Comparison of ENCODE assay signal across 1 cellular context in the genomic region with DNA sequence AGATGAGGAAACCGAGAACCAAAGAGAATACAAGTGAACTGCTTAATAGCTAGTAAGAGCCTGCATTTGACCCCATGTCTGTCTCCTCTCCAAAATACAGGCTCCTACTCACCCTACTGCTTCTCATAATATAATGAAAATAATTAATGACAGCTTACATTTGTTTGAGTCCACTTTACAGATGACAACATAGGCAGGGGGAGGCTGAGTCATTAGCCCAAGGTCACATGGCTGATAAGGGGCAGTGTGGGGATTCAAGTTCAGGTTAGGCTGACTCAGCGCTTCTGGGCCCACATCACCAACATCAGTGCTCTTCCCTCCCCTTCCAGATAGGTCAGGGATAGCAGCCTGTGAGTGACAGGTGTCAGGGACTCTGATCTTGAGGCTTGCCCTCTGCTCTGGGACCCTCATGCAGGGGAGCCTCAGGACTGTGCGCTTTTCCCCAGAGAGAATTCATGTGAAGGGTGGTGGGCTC.
TF ChIP-seq lines count a peak whose summit lies in the region.

No MANE protein-coding gene starts in this region.

TF ChIP-seq in K562, 482 proteins besides CTCF, POLR2A, EP300 and RAD21 (continued from another document):
- TF ChIP-seq MAFG (tag; conservative IDR thresholded peaks at IDR 0.05) (peak; percentile 93), PHF20 (IDR thresholded peaks at IDR 0.05; ENCODE audit: partially characterized antibody) (peak; percentile 16), ADNP (tag; IDR thresholded peaks at IDR 0.05) (peak; percentile 52), VEZF1 (CRISPR knock-in tag; IDR thresholded peaks at IDR 0.05) (peak; percentile 35; the same call in 1 of the 2 replicates), ATF3 (IDR thresholded peaks at IDR 0.05) (peak; percentile 84), ATF3 (CRISPR knock-in tag; conservative IDR thresholded peaks at IDR 0.05) (no peak), SMARCA5 (IDR thresholded peaks at IDR 0.05) (peak; percentile 28; the same call in 1 of the 2 replicates), FOSL1 (tag; conservative IDR thresholded peaks at IDR 0.05) (peak; percentile 88), SOX6 (IDR thresholded peaks at IDR 0.05) (peak; percentile 14; the same call in 1 of the 2 replicates), PML (IDR thresholded peaks at IDR 0.05; ENCODE audit: low read length) (no peak), RCOR1 (IDR thresholded peaks at IDR 0.05; ENCODE audit: borderline replicate concordance in 1 of 2, low read depth in 2 of 2, low read length in 2 of 2) (peak in 1 of 2 experiments; percentile 57; a peak in 1 of 4 replicates), ZNF75A (CRISPR knock-in tag; IDR thresholded peaks at IDR 0.05) (no peak), ZNF316 (IDR thresholded peaks at IDR 0.05) (peak; percentile 98), BHLHE40 (IDR thresholded peaks at IDR 0.05; ENCODE audit: low read length) (no peak), CBFA2T2 (conservative IDR thresholded peaks at IDR 0.05) (peak; percentile 15; the same call in 1 of the 2 replicates), HMBOX1 (IDR thresholded peaks at IDR 0.05) (no peak), MAFF (IDR thresholded peaks at IDR 0.05; ENCODE audit: low read length) (peak; percentile 94), ZNF384 (IDR thresholded peaks at IDR 0.05; ENCODE audit: low read depth, low read length) (no peak), JUND (IDR thresholded peaks at IDR 0.05; ENCODE audit: borderline replicate concordance, low read depth, low read length) (peak; percentile 84), JUND (tag; IDR thresholded peaks at IDR 0.05; ENCODE audit: borderline replicate concordance, low read depth, low read length) (peak; percentile 92; the same call in 2 of the 3 replicates), PKNOX1 (IDR thresholded peaks at IDR 0.05) (peak; percentile 91), ZFP36 (IDR thresholded peaks at IDR 0.05; ENCODE audit: low read depth, low read length, partially characterized antibody) (no peak), NFE2 (IDR thresholded peaks at IDR 0.05; ENCODE audit: low read depth) (peak; percentile 78), MCM2 (IDR thresholded peaks at IDR 0.05; ENCODE audit: low read depth) (no peak), MAFK (IDR thresholded peaks at IDR 0.05; ENCODE audit: low read length) (peak; percentile 95), CTBP1 (IDR thresholded peaks at IDR 0.05; ENCODE audit: borderline replicate concordance) (peak; percentile 39; the same call in 1 of the 2 replicates), TOE1 (IDR thresholded peaks at IDR 0.05; ENCODE audit: borderline replicate concordance) (0 out of 2 replicates have a peak, but pooled peaks have one; percentile 26), TOE1 (CRISPR knock-in tag; IDR thresholded peaks at IDR 0.05; ENCODE audit: borderline replicate concordance, low read depth) (no peak), ARID1B (IDR thresholded peaks at IDR 0.05) (peak; percentile 36; the same call in 1 of the 2 replicates), RAD51 (IDR thresholded peaks at IDR 0.05; ENCODE audit: borderline replicate concordance, low read depth) (peak; percentile 50), RBM25 (IDR thresholded peaks at IDR 0.05; ENCODE audit: low read depth, low read length, severe bottlenecking) (peak; percentile 94), ATF7 (IDR thresholded peaks at IDR 0.05) (peak; percentile 34; the same call in 1 of the 2 replicates), USF2 (CRISPR knock-in tag; IDR thresholded peaks at IDR 0.05) (peak; percentile 70), JUN (IDR thresholded peaks at IDR 0.05; ENCODE audit: borderline replicate concordance, low read depth, low read length) (peak; percentile 71), JUN (CRISPR knock-in tag; IDR thresholded peaks at IDR 0.05; ENCODE audit: borderline replicate concordance) (no peak), DPF2 (IDR thresholded peaks at IDR 0.05) (peak; percentile 49)
- TF ChIP-seq, protein P1, sequence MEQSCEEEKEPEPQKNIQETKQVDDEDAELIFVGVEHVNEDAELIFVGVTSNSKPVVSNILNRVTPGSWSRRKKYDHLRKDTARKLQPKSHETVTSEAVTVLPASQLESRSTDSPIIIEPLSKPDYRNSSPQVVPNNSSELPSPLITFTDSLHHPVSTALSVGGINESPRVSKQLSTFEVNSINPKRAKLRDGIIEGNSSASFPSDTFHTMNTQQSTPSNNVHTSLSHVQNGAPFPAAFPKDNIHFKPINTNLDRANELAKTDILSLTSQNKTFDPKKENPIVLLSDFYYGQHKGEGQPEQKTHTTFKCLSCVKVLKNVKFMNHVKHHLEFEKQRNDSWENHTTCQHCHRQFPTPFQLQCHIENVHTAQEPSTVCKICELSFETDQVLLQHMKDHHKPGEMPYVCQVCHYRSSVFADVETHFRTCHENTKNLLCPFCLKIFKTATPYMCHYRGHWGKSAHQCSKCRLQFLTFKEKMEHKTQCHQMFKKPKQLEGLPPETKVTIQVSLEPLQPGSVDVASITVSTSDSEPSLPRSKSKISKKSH (CRISPR knock-in tag; IDR thresholded peaks at IDR 0.05), result no peak
- TF ChIP-seq, protein P2, sequence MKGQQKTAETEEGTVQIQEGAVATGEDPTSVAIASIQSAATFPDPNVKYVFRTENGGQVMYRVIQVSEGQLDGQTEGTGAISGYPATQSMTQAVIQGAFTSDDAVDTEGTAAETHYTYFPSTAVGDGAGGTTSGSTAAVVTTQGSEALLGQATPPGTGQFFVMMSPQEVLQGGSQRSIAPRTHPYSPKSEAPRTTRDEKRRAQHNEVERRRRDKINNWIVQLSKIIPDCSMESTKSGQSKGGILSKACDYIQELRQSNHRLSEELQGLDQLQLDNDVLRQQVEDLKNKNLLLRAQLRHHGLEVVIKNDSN (CRISPR knock-in tag; IDR thresholded peaks at IDR 0.05), result peak; percentile 68
- TF ChIP-seq, protein P3, sequence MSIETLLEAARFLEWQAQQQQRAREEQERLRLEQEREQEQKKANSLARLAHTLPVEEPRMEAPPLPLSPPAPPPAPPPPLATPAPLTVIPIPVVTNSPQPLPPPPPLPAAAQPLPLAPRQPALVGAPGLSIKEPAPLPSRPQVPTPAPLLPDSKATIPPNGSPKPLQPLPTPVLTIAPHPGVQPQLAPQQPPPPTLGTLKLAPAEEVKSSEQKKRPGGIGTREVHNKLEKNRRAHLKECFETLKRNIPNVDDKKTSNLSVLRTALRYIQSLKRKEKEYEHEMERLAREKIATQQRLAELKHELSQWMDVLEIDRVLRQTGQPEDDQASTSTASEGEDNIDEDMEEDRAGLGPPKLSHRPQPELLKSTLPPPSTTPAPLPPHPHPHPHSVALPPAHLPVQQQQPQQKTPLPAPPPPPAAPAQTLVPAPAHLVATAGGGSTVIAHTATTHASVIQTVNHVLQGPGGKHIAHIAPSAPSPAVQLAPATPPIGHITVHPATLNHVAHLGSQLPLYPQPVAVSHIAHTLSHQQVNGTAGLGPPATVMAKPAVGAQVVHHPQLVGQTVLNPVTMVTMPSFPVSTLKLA (conservative IDR thresholded peaks at IDR 0.05), result 0 out of 4 replicates have a peak, but pooled peaks of 1 of the 2 experiments have one; percentile 13
